8 cellular contexts compared by ENCODE assay signal in the genomic region with DNA sequence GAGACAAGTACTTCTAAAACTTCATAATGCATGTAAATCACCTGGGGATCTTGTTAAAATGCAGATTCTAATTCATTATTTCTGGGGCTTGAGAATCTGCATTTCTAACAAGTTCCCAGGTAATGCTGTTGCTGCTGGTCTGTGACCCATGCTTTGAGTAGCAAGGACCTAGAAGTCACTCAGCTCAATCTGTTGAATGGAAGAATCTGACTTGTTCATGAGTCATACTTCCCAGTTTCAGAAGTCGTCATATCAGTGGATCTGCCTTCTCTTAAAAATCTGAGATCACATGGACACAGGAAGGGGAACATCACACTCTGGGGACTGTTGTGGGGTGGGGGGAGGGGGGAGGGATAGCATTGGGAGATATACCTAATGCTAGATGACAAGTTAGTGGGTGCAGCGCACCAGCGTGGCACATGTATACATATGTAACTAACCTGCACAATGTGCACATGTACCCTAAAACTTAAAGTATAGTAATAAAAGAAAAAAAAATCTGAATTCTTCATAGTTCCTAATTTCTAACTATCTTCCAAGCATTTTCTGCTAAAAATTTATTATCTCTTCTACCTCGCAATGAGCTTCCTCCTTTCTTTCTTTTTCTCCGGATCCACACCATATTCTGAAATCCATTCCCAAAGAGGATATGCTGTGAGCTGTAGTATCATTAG.
A peak's percentile ranks its signal among the peaks of the same experiment; 100 is the strongest.
DNase-seq lines count a peak whose midpoint lies in the region; ATAC-seq lines count a peak whose summit lies in the region.
"Not testable (repeated sequence)": the region's sequence is repeated elsewhere in the genome, so short reads cannot be mapped to it uniquely, and the experiment has no call there.

No MANE protein-coding gene starts in this region.

- peak overlapping the region; percentile 50 for H3K4me3 Mint-ChIP-seq in activated naive CD8-positive, alpha-beta T cell treated with anti-CD3 and anti-CD28 coated beads, Interleukin-2, amount 50 U/mL, for 24 hours

- peaks cover 79% of the 10 kb centered on the region for H3K4me1 Mint-ChIP-seq in activated naive CD8-positive, alpha-beta T cell treated with anti-CD3 and anti-CD28 coated beads, Interleukin-2, amount 50 U/mL, for 24 hours

- H3K27ac Mint-ChIP-seq in activated naive CD8-positive, alpha-beta T cell treated with anti-CD3 and anti-CD28 coated beads, Interleukin-2, amount 50 U/mL, for 24 hours = peak overlapping the region; percentile 87

- not testable (repeated sequence) for H3K27me3 Mint-ChIP-seq in activated naive CD8-positive, alpha-beta T cell treated with anti-CD3 and anti-CD28 coated beads, Interleukin-2, amount 50 U/mL, for 24 hours

- not testable (repeated sequence) for H3K9me3 Mint-ChIP-seq in activated naive CD8-positive, alpha-beta T cell treated with anti-CD3 and anti-CD28 coated beads, Interleukin-2, amount 50 U/mL, for 24 hours

- not testable (repeated sequence) for H3K36me3 Mint-ChIP-seq in activated naive CD8-positive, alpha-beta T cell treated with anti-CD3 and anti-CD28 coated beads, Interleukin-2, amount 50 U/mL, for 24 hours (ENCODE audit: low read depth)

- DNase-seq in GDM1 (lab: John Stamatoyannopoulos, UW) (peak; percentile 6), HPDE6-E6E7 (ENCODE audit: extremely low spot score) (peak; percentile 54), SW480 (ENCODE audit: low spot score) (peak; percentile 11), hepatic stellate cell (ENCODE audit: low spot score) (peak; percentile 63)
- not testable (repeated sequence) for DNase-seq in activated naive CD8-positive, alpha-beta T cell treated with anti-CD3 and anti-CD28 coated beads, Interleukin-2, amount 50 U/mL, for 24 hours
- peak; percentile 2 for DNase-seq in stimulated activated naive CD4-positive, alpha-beta T cell treated with Interleukin-2 at 50 U/mL for 16 hours (lab: John Stamatoyannopoulos, UW)

- ATAC-seq in GM19438 (IDR thresholded peaks at IDR 0.05; ENCODE audit: low read depth, unreplicated experiment) (peak; percentile 65), HG02798 (IDR thresholded peaks at IDR 0.05; ENCODE audit: poor library complexity, unreplicated experiment) (peak; percentile 64)
- peak; percentile 91 for ATAC-seq in activated naive CD8-positive, alpha-beta T cell treated with anti-CD3 and anti-CD28 coated beads, Interleukin-2, amount 50 U/mL, for 24 hours
